In the genomic region with DNA sequence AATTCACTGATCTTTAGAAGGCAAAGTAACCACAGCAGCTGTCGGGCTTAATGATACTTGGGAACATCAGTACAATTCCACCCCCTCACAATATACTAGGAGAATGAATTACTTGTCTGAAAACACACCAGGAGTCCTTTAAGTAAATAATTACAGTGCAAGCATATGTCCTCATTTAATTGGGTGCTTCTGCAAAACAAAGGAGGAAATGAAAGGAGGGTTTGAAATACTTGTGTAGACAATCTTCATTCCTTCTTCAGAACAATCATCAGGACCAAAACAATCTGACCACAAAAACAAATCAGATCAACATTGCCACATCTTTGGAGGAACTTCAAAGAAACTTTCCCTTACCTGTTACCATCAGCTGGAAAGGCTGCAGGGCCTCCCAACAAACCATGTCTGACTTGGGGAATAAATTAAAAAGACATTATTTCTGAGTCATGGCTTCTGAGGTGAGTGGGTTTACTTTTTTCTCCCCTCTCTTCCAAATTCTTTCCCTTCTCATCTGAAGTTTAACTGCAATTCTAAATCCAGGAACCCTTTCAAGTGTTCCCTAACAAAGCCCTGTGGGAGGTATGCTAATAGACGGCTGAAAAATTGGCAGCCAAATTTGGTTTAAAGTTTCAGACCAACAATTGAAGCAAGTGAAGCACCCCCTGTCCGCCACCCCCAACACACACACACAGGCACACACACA, we compare ENCODE assay signal across 10 cellular contexts. TPM values are rescaled to one million over a fixed set of nuclear protein-coding genes. Genes with fewer than 3 reads are reported as not detected.
DNase-seq lines count a peak whose midpoint lies in the region; ATAC-seq and TF ChIP-seq lines count a peak whose summit lies in the region.
"Had no signal": no experiment of that assay in that cellular context is flagged by ENCODE, and none has a peak within 500 bp of the region (broad histone marks: within the 10 kb centered on the region; RNA-seq: fewer than 3 reads in every experiment).

No MANE protein-coding gene starts in this region.

- H3K79me2 ChIP-seq in Loucy (ENCODE audit: insufficient read depth, low read length) = no peaks in the 10 kb centered on the region
- no peaks in the 10 kb centered on the region for H3K79me2 ChIP-seq in OCI-LY7 (ENCODE audit: insufficient read depth, low read depth, low read length)

- TF ChIP-seq CTCF in Loucy (conservative IDR thresholded peaks at IDR 0.05; ENCODE audit: low read length) (no peak), OCI-LY7 (conservative IDR thresholded peaks at IDR 0.05; ENCODE audit: low read length) (no peak), glutamatergic neuron (IDR thresholded peaks at IDR 0.05; ENCODE audit: partially characterized antibody, unreplicated experiment) (no peak), psoas muscle (IDR thresholded peaks at IDR 0.05) (no peak), progenitor cell of endocrine pancreas (IDR thresholded peaks at IDR 0.05; ENCODE audit: unreplicated experiment) (no peak)

- intact Hi-C loops in OCI-LY7 (cut with micrococcal nuclease; ENCODE audit: unreplicated experiment) = no loop called here
- intact Hi-C loops in psoas muscle (cut with DNase I) = no loop called here

- H3K36me3 ChIP-seq in Loucy (ENCODE audit: insufficient read depth, low read length) (no peaks in the 10 kb centered on the region), OCI-LY7 (ENCODE audit: insufficient read depth, low read length) (no peaks in the 10 kb centered on the region), psoas muscle (ENCODE audit: insufficient read depth in 1 of 2, low read depth in 1 of 2) (no peaks in the 10 kb centered on the region)

- H3K9ac ChIP-seq in Loucy (ENCODE audit: low read depth, low read length, poor library complexity, severe bottlenecking) = no peak overlapping the region

- H3K27ac Mint-ChIP-seq in glutamatergic neuron (ENCODE audit: unreplicated experiment) (no peak overlapping the region), progenitor cell of endocrine pancreas (no peak overlapping the region)

- no peaks in the 10 kb centered on the region for H3K9me2 ChIP-seq in Loucy (replicated peaks; ENCODE audit: low read depth, low read length)
- H3K9me2 ChIP-seq in OCI-LY7 (ENCODE audit: insufficient read depth, low read length) = no peaks in the 10 kb centered on the region

- no peak for ATAC-seq in psoas muscle

- H3K27me3 Mint-ChIP-seq in glutamatergic neuron (ENCODE audit: unreplicated experiment) (peaks cover under 1% of the 10 kb centered on the region), progenitor cell of endocrine pancreas (no peaks in the 10 kb centered on the region)

- H3F3A ChIP-seq in Loucy (ENCODE audit: low read depth) = no peaks in the 10 kb centered on the region

- H3K9me3 Mint-ChIP-seq in glutamatergic neuron (ENCODE audit: unreplicated experiment) (no peaks in the 10 kb centered on the region), progenitor cell of endocrine pancreas (ENCODE audit: low read depth) (no peaks in the 10 kb centered on the region)
- H3K9me3 Mint-ChIP-seq: CD8-positive, alpha-beta memory T cell had no signal

- CTCF ChIA-PET in OCI-LY7 (lab: Charles Lee; ENCODE audit: unreplicated experiment) = no interaction called here

- H3K4me1 ChIP-seq in Loucy (ENCODE audit: insufficient read depth, low read length, poor library complexity, severe bottlenecking) (peaks cover 6% of the 10 kb centered on the region), OCI-LY7 (ENCODE audit: insufficient read depth, low read length, poor library complexity, severe bottlenecking) (peaks cover 14% of the 10 kb centered on the region), psoas muscle (no peaks in the 10 kb centered on the region)

- H3K9me3 ChIP-seq in Loucy (ENCODE audit: insufficient read depth, low read depth, low read length) = no peaks in the 10 kb centered on the region
- no peaks in the 10 kb centered on the region for H3K9me3 ChIP-seq in OCI-LY7 (ENCODE audit: low read length)
- H3K9me3 ChIP-seq in psoas muscle = no peaks in the 10 kb centered on the region

- H3K4me1 Mint-ChIP-seq in glutamatergic neuron (ENCODE audit: low read depth, unreplicated experiment) (peaks cover 1% of the 10 kb centered on the region), progenitor cell of endocrine pancreas (ENCODE audit: low read depth) (peaks cover 3% of the 10 kb centered on the region)
- H3K4me1 Mint-ChIP-seq: CD8-positive, alpha-beta memory T cell had no signal

- H3K4me2 ChIP-seq in Loucy (ENCODE audit: low read depth, low read length, poor library complexity, severe bottlenecking) (peak overlapping the region; percentile 32), OCI-LY7 (ENCODE audit: low read length) (peak overlapping the region; percentile 54)

- H4K20me1 ChIP-seq in Loucy (ENCODE audit: insufficient read depth, low read length, poor library complexity, severe bottlenecking) (no peaks in the 10 kb centered on the region), OCI-LY7 (ENCODE audit: insufficient read depth, low read length) (no peaks in the 10 kb centered on the region)

- POLR2A ChIA-PET in OCI-LY7 (lab: Charles Lee) = interaction anchor here (0.6 to 1.4 kb wide), 3 partner anchors 10 to 25 kb away, joined by 3 to 11 read pairs (median 3); no protein-coding TSS in a partner anchor

- 62 to 70% (median 66%) methylated on average over 3 of the region's 3 CpGs for WGBS in psoas muscle, 3 donors

- H3K36me3 Mint-ChIP-seq in glutamatergic neuron (ENCODE audit: unreplicated experiment) (no peaks in the 10 kb centered on the region), progenitor cell of endocrine pancreas (ENCODE audit: insufficient read depth) (peaks cover 3% of the 10 kb centered on the region)

- H2AFZ ChIP-seq in Loucy (ENCODE audit: low read length) (no peak overlapping the region), OCI-LY7 (ENCODE audit: low read length) (peak overlapping the region; percentile 98)

- BruUV-seq in OCI-LY7 (replicated peaks; lab: Mats Ljungman, UMichigan) = no TSS peak

- H3K27ac ChIP-seq in OCI-LY7 (ENCODE audit: low read depth, low read length, poor library complexity, severe bottlenecking) (peak overlapping the region; percentile 27), psoas muscle (no peak overlapping the region)

- H3K27me3 ChIP-seq in Loucy (ENCODE audit: insufficient read depth, low read length, poor library complexity, severe bottlenecking) (no peaks in the 10 kb centered on the region), psoas muscle (ENCODE audit: insufficient read depth in 3 of 3, low read length in 2 of 3) (no peaks in the 10 kb centered on the region)

- H3K4me3 Mint-ChIP-seq in glutamatergic neuron (ENCODE audit: unreplicated experiment) (no peak overlapping the region), progenitor cell of endocrine pancreas (ENCODE audit: low read depth) (no peak overlapping the region)
- H3K4me3 Mint-ChIP-seq: CD8-positive, alpha-beta memory T cell had no signal

- DNase-seq in DMS 273 treated with DMSO at 0.1 percent for 48 hours (lab: John Stamatoyannopoulos, UW) = peak; percentile 39
- peak; percentile 25 for DNase-seq in OCI-LY7 (ENCODE audit: low spot score)
- DNase-seq in iPS-NIHi11 (ENCODE audit: low spot score) = peak; percentile 19
- no peak for DNase-seq in glutamatergic neuron
- no peak for DNase-seq in psoas muscle
- DNase-seq in progenitor cell of endocrine pancreas (ENCODE audit: low spot score, unreplicated experiment) = no peak
- no peak for DNase-seq in HPDE6-E6E7 (ENCODE audit: extremely low spot score)
- DNase-seq: activated T-cell treated with anti-CD3 and anti-CD28 coated beads, Interleukin-2, amount 50 U/mL, for 1 hour; CD8-positive, alpha-beta memory T cell had no signal

- no peak overlapping the region for H3K4me3 ChIP-seq in Loucy (ENCODE audit: low read length, poor library complexity, severe bottlenecking)
- peak overlapping the region; percentile 20 for H3K4me3 ChIP-seq in OCI-LY7 (ENCODE audit: low read depth, low read length, poor library complexity, severe bottlenecking)
- H3K4me3 ChIP-seq in psoas muscle = no peak overlapping the region

RNA-seq across cellular contexts. Expression of gene CCDC117, which starts 12.5 kb away (rescaled TPM):
- 19.5 and 21.4 TPM in 2 replicates for total RNA-seq in OCI-LY7 (2014; rRNA removed; shearing (Covaris generic))
- total RNA-seq in OCI-LY7 (2022) (32.9 and 34.1 TPM in 2 replicates), glutamatergic neuron (ENCODE audit: unreplicated experiment) (11.7 TPM), psoas muscle (10 to 100 TPM; 19.9 to 29.4 (median 28.1) TPM), progenitor cell of endocrine pancreas (39.9 and 40.4 TPM in 2 replicates)
- 10 to 100 TPM in 2 of 3 donors, 1 to 10 TPM in 1; 9.1 to 39.1 (median 14.8) TPM for polyA plus RNA-seq in psoas muscle

RNA-seq across cellular contexts. Expression of gene HSCB, which starts 18.2 kb away (rescaled TPM):
- total RNA-seq in OCI-LY7 (2014; rRNA removed; shearing (Covaris generic)) = 16.6 and 23.4 TPM in 2 replicates
- total RNA-seq in OCI-LY7 (2022) (17.2 and 17.6 TPM in 2 replicates), glutamatergic neuron (ENCODE audit: unreplicated experiment) (5.4 TPM), psoas muscle (10 to 100 TPM; 10.3 to 15.7 (median 11.3) TPM), progenitor cell of endocrine pancreas (15.3 and 18.5 TPM in 2 replicates)
- polyA plus RNA-seq in psoas muscle = 10 to 100 TPM; 13.0 to 26.5 (median 24.1) TPM

RNA-seq across cellular contexts. Expression of gene CHEK2, which starts 18.4 kb away (rescaled TPM):
- 49.3 and 53.3 TPM in 2 replicates for total RNA-seq in OCI-LY7 (2014; rRNA removed; shearing (Covaris generic))
- 77.4 and 82.7 TPM in 2 replicates for total RNA-seq in OCI-LY7 (2022)
- 7.4 TPM for total RNA-seq in glutamatergic neuron (ENCODE audit: unreplicated experiment)
- 1 to 10 TPM; 1.2 to 6.9 (median 2.3) TPM for total RNA-seq in psoas muscle
- polyA plus RNA-seq in psoas muscle = 10 to 100 TPM in 1 of 3 donors, 1 to 10 TPM in 2; 1.5 to 14.8 (median 5.1) TPM
- 24.1 and 25.6 TPM in 2 replicates for total RNA-seq in progenitor cell of endocrine pancreas

RNA-seq across cellular contexts. Expression of gene XBP1, which starts 40.4 kb away (rescaled TPM):
- total RNA-seq in OCI-LY7 (2014; rRNA removed; shearing (Covaris generic)) = 35.2 and 35.8 TPM in 2 replicates
- 118 and 144 TPM in 2 replicates for total RNA-seq in OCI-LY7 (2022)
- total RNA-seq in glutamatergic neuron (ENCODE audit: unreplicated experiment) = 77.4 TPM
- 100 to 1,000 TPM in 2 of 4 donors, 10 to 100 TPM in 2; 38.9 to 151 (median 98.8) TPM for total RNA-seq in psoas muscle
- polyA plus RNA-seq in psoas muscle = 100 to 1,000 TPM in 2 of 3 donors, 10 to 100 TPM in 1; 82.6 to 173 (median 110) TPM
- 126 and 130 TPM in 2 replicates for total RNA-seq in progenitor cell of endocrine pancreas

Comparison
In these comparisons a context has a peak if more than half of its experiments do, and no peak if none do; other contexts are left out.
1. DNase-seq: peak in DMS 273 treated with DMSO at 0.1 percent for 48 hours (single experiment), OCI-LY7 (single experiment) and iPS-NIHi11 (single experiment); none in glutamatergic neuron (single experiment), psoas muscle (0 of 2), progenitor cell of endocrine pancreas (single experiment) and HPDE6-E6E7 (single experiment).